In the genomic region with DNA sequence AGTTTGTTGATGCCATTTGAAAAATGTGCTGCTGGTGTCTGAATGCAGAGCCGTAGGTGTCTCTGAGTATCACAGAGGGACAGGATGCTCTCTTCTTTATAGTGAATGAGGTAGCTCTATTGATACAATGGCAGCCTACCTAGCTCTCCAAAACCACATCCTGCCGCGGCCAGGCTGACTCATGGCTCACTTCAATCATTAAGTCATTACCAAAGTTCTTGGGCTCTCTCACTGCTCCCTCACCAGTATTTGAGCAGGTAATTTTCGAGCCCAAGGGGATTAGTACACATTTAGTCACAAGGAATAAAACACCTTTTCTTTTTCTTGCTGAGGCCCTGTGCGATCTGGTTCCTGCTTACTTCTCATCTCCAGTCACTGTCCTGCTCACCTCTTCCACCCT, we compare ENCODE assay signal across 22 cellular contexts.
DNase-seq lines count a peak whose midpoint lies in the region; ATAC-seq and TF ChIP-seq lines count a peak whose summit lies in the region.
"Had no signal": no experiment of that assay in that cellular context is flagged by ENCODE, and none has a peak within 500 bp of the region (broad histone marks: within the 10 kb centered on the region; RNA-seq: fewer than 3 reads in every experiment).

No MANE protein-coding gene starts in this region.

- H3K9me3 Mint-ChIP-seq in activated T-cell treated with anti-CD3 and anti-CD28 coated beads, Interleukin-2, amount 50 U/mL, for 4 hours: peaks cover 9% of the 10 kb centered on the region
- H3K9me3 Mint-ChIP-seq: activated CD4-positive, alpha-beta T cell treated with anti-CD3 and anti-CD28 coated beads, Interleukin-2, amount 10 ng/mL, durations not matched to agents 24 days and 14 days; nephron progenitor cell had no signal

- H3K27me3 Mint-ChIP-seq in activated T-cell treated with anti-CD3 and anti-CD28 coated beads, Interleukin-2, amount 50 U/mL, for 4 hours (ENCODE audit: low read depth): peaks cover 3% of the 10 kb centered on the region
- H3K27me3 Mint-ChIP-seq: activated CD4-positive, alpha-beta T cell treated with anti-CD3 and anti-CD28 coated beads, Interleukin-2, amount 10 ng/mL, durations not matched to agents 24 days and 14 days had no signal

- no peaks in the 10 kb centered on the region for H3K9me3 ChIP-seq in DND-41 (ENCODE audit: insufficient read depth, low read length, severe bottlenecking)
- H3K9me3 ChIP-seq in heart right ventricle: peaks cover 0 to 4% (median 0%) of the 10 kb centered on the region in 11 donors
- H3K9me3 ChIP-seq: HAP-1, right atrium auricular region had no signal

- TF ChIP-seq CTCF in DND-41 (IDR thresholded peaks at IDR 0.05; ENCODE audit: borderline replicate concordance, extremely low read depth, low read length, poor library complexity, severe bottlenecking) (no peak), heart right ventricle (IDR thresholded peaks at IDR 0.05) (no peak)

- H3K4me1 Mint-ChIP-seq in activated T-cell treated with anti-CD3 and anti-CD28 coated beads, Interleukin-2, amount 50 U/mL, for 4 hours (ENCODE audit: low read depth): no peaks in the 10 kb centered on the region
- H3K4me1 Mint-ChIP-seq: activated CD4-positive, alpha-beta T cell treated with anti-CD3 and anti-CD28 coated beads, Interleukin-2, amount 10 ng/mL, durations not matched to agents 24 days and 14 days; nephron progenitor cell had no signal

- no peak overlapping the region for H2AFZ ChIP-seq in DND-41 (ENCODE audit: low read depth, low read length)
- H2AFZ ChIP-seq: parathyroid adenoma had no signal

- H3K27me3 ChIP-seq in DND-41 (ENCODE audit: insufficient read depth, low read length, poor library complexity) (no peaks in the 10 kb centered on the region), heart right ventricle (peaks cover 0 to 16% (median 1%) of the 10 kb centered on the region in 7 donors)
- H3K27me3 ChIP-seq: cardiac muscle cell, right atrium auricular region had no signal

- H3K4me1 ChIP-seq in DND-41 (ENCODE audit: insufficient read depth, low read length) (no peaks in the 10 kb centered on the region), heart right ventricle (no peaks in the 10 kb centered on the region)
- H3K4me1 ChIP-seq: HAP-1, parathyroid adenoma, right atrium auricular region had no signal

- H3K4me3 ChIP-seq in DND-41 (ENCODE audit: low read depth in 1 of 2, low read length in 2 of 2) (no peak overlapping the region), heart right ventricle (no peak overlapping the region)
- H3K4me3 ChIP-seq: cardiac muscle cell, HAP-1, right atrium auricular region had no signal

- H3K4me3 Mint-ChIP-seq in activated T-cell treated with anti-CD3 and anti-CD28 coated beads, Interleukin-2, amount 50 U/mL, for 4 hours: no peak overlapping the region
- H3K4me3 Mint-ChIP-seq: activated CD4-positive, alpha-beta T cell treated with anti-CD3 and anti-CD28 coated beads, Interleukin-2, amount 10 ng/mL, durations not matched to agents 24 days and 14 days; nephron progenitor cell; T-helper 1 cell treated with Interleukin-12 subunit alpha and Interleukin-12 subunit beta and Interleukin-4 antibody, amounts not matched to agents 30 μg/mL and 1 μg/mL, for 36 hours had no signal

- H3K27ac ChIP-seq in DND-41 (ENCODE audit: low read length): no peak overlapping the region
- no peak overlapping the region for H3K27ac ChIP-seq in heart right ventricle
- H3K27ac ChIP-seq: cardiac muscle cell, HL-60, parathyroid adenoma, right atrium auricular region had no signal

- DNase-seq in activated T-cell treated with anti-CD3 and anti-CD28 coated beads for 48 hours (ENCODE audit: low read depth): peak; percentile 0
- no peak for DNase-seq in activated T-cell treated with anti-CD3 and anti-CD28 coated beads, Interleukin-2, amount 50 U/mL, for 4 hours
- DNase-seq in DND-41: peak; percentile 16
- DNase-seq in NCI-H2029 treated with DMSO at 0.1 percent for 48 hours (lab: John Stamatoyannopoulos, UW): peak; percentile 46
- no peak for DNase-seq in Ammon's horn (ENCODE audit: low spot score)
- no peak for DNase-seq in heart right ventricle
- DNase-seq: activated CD4-positive, alpha-beta T cell treated with anti-CD3 and anti-CD28 coated beads, Interleukin-2, amount 10 ng/mL, durations not matched to agents 24 days and 14 days; cortex of kidney; NCI-H1417; NCI-H2107; NCI-H524; nephron progenitor cell; stimulated activated CD4-positive, alpha-beta T cell treated with anti-CD3 and anti-CD28 coated beads, Interleukin-4, amount 100 ng/mL, for 24 hours; stimulated activated naive CD4-positive, alpha-beta T cell had no signal

- 84 to 94% methylated on average over 5 of the region's 5 CpGs for WGBS in heart right ventricle, 2 donors

- intact Hi-C loops in heart right ventricle (cut with DNase I): no loop called here

- no peaks in the 10 kb centered on the region for H3K36me3 Mint-ChIP-seq in activated T-cell treated with anti-CD3 and anti-CD28 coated beads, Interleukin-2, amount 50 U/mL, for 4 hours (ENCODE audit: insufficient read depth)

- no peaks in the 10 kb centered on the region for H3K79me2 ChIP-seq in DND-41 (ENCODE audit: insufficient read depth, low read length)
- H3K79me2 ChIP-seq: parathyroid adenoma had no signal

- no peak for ATAC-seq in activated T-cell treated with anti-CD3 and anti-CD28 coated beads, Interleukin-2, amount 50 U/mL, for 4 hours
- ATAC-seq in DND-41 (ENCODE audit: insufficient read depth, low read depth) (peak; percentile 65), esophagus mucosa (peak; percentile 71), heart right ventricle (no peak), HG03139 (IDR thresholded peaks at IDR 0.05; ENCODE audit: unreplicated experiment) (no peak)

- no peaks in the 10 kb centered on the region for H3K36me3 ChIP-seq in DND-41 (ENCODE audit: insufficient read depth, low read length)
- H3K36me3 ChIP-seq in heart right ventricle: no peaks in the 10 kb centered on the region
- H3K36me3 ChIP-seq: cardiac muscle cell, HAP-1, right atrium auricular region had no signal

- no peak overlapping the region for H3K4me2 ChIP-seq in DND-41 (ENCODE audit: insufficient read depth, low read length)

- H4K20me1 ChIP-seq in DND-41 (ENCODE audit: insufficient read depth, low read length): no peaks in the 10 kb centered on the region

- H3K9ac ChIP-seq in DND-41 (ENCODE audit: low read depth, low read length): no peak overlapping the region
- H3K9ac ChIP-seq: parathyroid adenoma had no signal

Comparison
In these comparisons a context has a peak if more than half of its experiments do, and no peak if none do; other contexts are left out.
1. DNase-seq: peak in activated T-cell treated with anti-CD3 and anti-CD28 coated beads for 48 hours (single experiment), DND-41 (single experiment) and NCI-H2029 treated with DMSO at 0.1 percent for 48 hours (single experiment); none in activated T-cell treated with anti-CD3 and anti-CD28 coated beads, Interleukin-2, amount 50 U/mL, for 4 hours (single experiment), Ammon's horn (single experiment) and heart right ventricle (0 of 2).
2. ATAC-seq: peak in DND-41 (single experiment) and esophagus mucosa (single experiment); none in activated T-cell treated with anti-CD3 and anti-CD28 coated beads, Interleukin-2, amount 50 U/mL, for 4 hours (0 of 2), heart right ventricle (0 of 8) and HG03139 (single experiment).